ENCODE assay signal across 8 cellular contexts in genomic region chr2:144333144-144333555, GRCh38.
DNase-seq lines count a peak whose midpoint lies in the region; ATAC-seq and TF ChIP-seq lines count a peak whose summit lies in the region.

No MANE protein-coding gene starts in this region.

- peaks cover 4% of the 10 kb centered on the region for H3K9me3 Mint-ChIP-seq in activated T-helper 1 cell treated with anti-CD3 and anti-CD28 coated beads, Interleukin-12 subunit alpha, Interleukin-12 subunit beta, Interleukin-2, Interleukin-4 antibody, amounts not matched to agents 30 ng/mL and 10 ng/mL and 1 ng/mL, durations not matched to agents 14 hours and 24 hours and 36 hours

- intact Hi-C loops in activated T-helper 1 cell treated with anti-CD3 and anti-CD28 coated beads, Interleukin-12 subunit alpha, Interleukin-12 subunit beta, Interleukin-2, Interleukin-4 antibody, amounts not matched to agents 30 ng/mL and 10 ng/mL and 1 ng/mL, durations not matched to agents 14 hours and 24 hours and 36 hours (cut with micrococcal nuclease), result loop anchor here (2.0 to 5.0 kb wide), 4 partner anchors 396 to 1076 kb away; no protein-coding TSS in a partner anchor
- intact Hi-C loops in spleen (cut with DNase I; ENCODE audit: low total_unique reads) (loop anchor here (5.0 kb wide), 1 partner anchor 184 kb away; no protein-coding TSS in a partner anchor), left colon (cut with DNase I, micrococcal nuclease) (no loop called here)

- ATAC-seq in left colon (no peak), GM21528 (IDR thresholded peaks at IDR 0.05; ENCODE audit: low FRiP score, unreplicated experiment) (no peak), HG03139 (IDR thresholded peaks at IDR 0.05; ENCODE audit: unreplicated experiment) (no peak), HG03442 (IDR thresholded peaks at IDR 0.05; ENCODE audit: unreplicated experiment) (no peak)

- H3K27ac ChIP-seq in spleen, result peak overlapping the region in 7 of 8 donors; percentile 66 to 96 (median 94)

- H3K4me1 ChIP-seq in spleen, result peaks cover 6 to 46% (median 26%) of the 10 kb centered on the region in 6 donors

- H3K27me3 Mint-ChIP-seq in activated T-helper 1 cell treated with anti-CD3 and anti-CD28 coated beads, Interleukin-12 subunit alpha, Interleukin-12 subunit beta, Interleukin-2, Interleukin-4 antibody, amounts not matched to agents 30 ng/mL and 10 ng/mL and 1 ng/mL, durations not matched to agents 14 hours and 24 hours and 36 hours (ENCODE audit: insufficient read depth), result no peaks in the 10 kb centered on the region

- H3K4me3 ChIP-seq in HFF-Myc (replicated peaks; ENCODE audit: low read depth, low read length) (peak overlapping the region; percentile 71), iPS-18c (ENCODE audit: insufficient read depth, low read depth, low read length) (peak overlapping the region; percentile 60; the same call in 1 of the 2 replicates), spleen (peak overlapping the region; percentile 18 to 94 (median 54))

- no peak for TF ChIP-seq CTCF in HFF-Myc (IDR thresholded peaks at IDR 0.05; ENCODE audit: low read depth, low read length, missing control alignments)
- no peak for TF ChIP-seq CTCF in spleen (IDR thresholded peaks at IDR 0.05 in 8 of 11, conservative IDR thresholded peaks at IDR 0.05 in 3 of 11)

- H3K4me1 Mint-ChIP-seq in activated T-helper 1 cell treated with anti-CD3 and anti-CD28 coated beads, Interleukin-12 subunit alpha, Interleukin-12 subunit beta, Interleukin-2, Interleukin-4 antibody, amounts not matched to agents 30 ng/mL and 10 ng/mL and 1 ng/mL, durations not matched to agents 14 hours and 24 hours and 36 hours (ENCODE audit: low read depth), result peaks cover 46% of the 10 kb centered on the region

- TF ChIP-seq POLR2A in spleen (IDR thresholded peaks at IDR 0.05), result no peak

- H3K4me3 Mint-ChIP-seq in activated T-helper 1 cell treated with anti-CD3 and anti-CD28 coated beads, Interleukin-12 subunit alpha, Interleukin-12 subunit beta, Interleukin-2, Interleukin-4 antibody, amounts not matched to agents 30 ng/mL and 10 ng/mL and 1 ng/mL, durations not matched to agents 14 hours and 24 hours and 36 hours, result peak overlapping the region; percentile 85

- no peaks in the 10 kb centered on the region for H3K9me3 ChIP-seq in iPS-18c (ENCODE audit: control insufficient read depth, insufficient read depth, low read length)
- no peaks in the 10 kb centered on the region for H3K9me3 ChIP-seq in spleen

- H3K27me3 ChIP-seq in spleen (replicated peaks in 1 of 7), result no peaks in the 10 kb centered on the region

- DNase-seq in HFF-Myc (ENCODE audit: extremely low read depth, low read depth) (no peak), spleen (no peak), left colon (no peak)
- no peak for DNase-seq in activated T-helper 1 cell treated with anti-CD3 and anti-CD28 coated beads, Interleukin-12 subunit alpha, Interleukin-12 subunit beta, Interleukin-2, Interleukin-4 antibody, amounts not matched to agents 30 ng/mL and 10 ng/mL and 1 ng/mL, durations not matched to agents 14 hours and 24 hours and 36 hours (ENCODE audit: low spot score)

- no peaks in the 10 kb centered on the region for H3K36me3 ChIP-seq in spleen

- peak overlapping the region; percentile 98 for H3K27ac Mint-ChIP-seq in activated T-helper 1 cell treated with anti-CD3 and anti-CD28 coated beads, Interleukin-12 subunit alpha, Interleukin-12 subunit beta, Interleukin-2, Interleukin-4 antibody, amounts not matched to agents 30 ng/mL and 10 ng/mL and 1 ng/mL, durations not matched to agents 14 hours and 24 hours and 36 hours

- 70 to 76% (median 72%) methylated on average over 9 of the region's 9 CpGs for WGBS in spleen, 5 donors

- peaks cover 6% of the 10 kb centered on the region for H3K36me3 Mint-ChIP-seq in activated T-helper 1 cell treated with anti-CD3 and anti-CD28 coated beads, Interleukin-12 subunit alpha, Interleukin-12 subunit beta, Interleukin-2, Interleukin-4 antibody, amounts not matched to agents 30 ng/mL and 10 ng/mL and 1 ng/mL, durations not matched to agents 14 hours and 24 hours and 36 hours (ENCODE audit: low read depth)

Comparison
In these comparisons a context has a peak if more than half of its experiments do, and no peak if none do; other contexts are left out.
1. intact Hi-C loops: an anchor here in activated T-helper 1 cell treated with anti-CD3 and anti-CD28 coated beads, Interleukin-12 subunit alpha, Interleukin-12 subunit beta, Interleukin-2, Interleukin-4 antibody, amounts not matched to agents 30 ng/mL and 10 ng/mL and 1 ng/mL, durations not matched to agents 14 hours and 24 hours and 36 hours (2.0 to 5.0 kb wide) and spleen (5.0 kb wide); none called in left colon.